Comparison of ENCODE assay signal across 30 cellular contexts in genomic region chr10:81104494-81104893, GRCh38.
"Had no signal": no experiment of that assay in that cellular context is flagged by ENCODE, and none has a peak within 500 bp of the region (broad histone marks: within the 10 kb centered on the region; RNA-seq: fewer than 3 reads in every experiment).

No MANE protein-coding gene starts in this region.

- H3K36me3 Mint-ChIP-seq: activated naive CD8-positive, alpha-beta T cell treated with anti-CD3 and anti-CD28 coated beads for 36 hours; type B pancreatic cell had no signal

- H3K4me3 Mint-ChIP-seq: activated CD4-positive, alpha-beta T cell treated with anti-CD3 and anti-CD28 coated beads for 36 hours; activated naive CD8-positive, alpha-beta T cell treated with anti-CD3 and anti-CD28 coated beads for 36 hours; nephron; stimulated activated naive CD8-positive, alpha-beta T cell treated with anti-CD3 and anti-CD28 coated beads, Interleukin-15, Interleukin-2, amounts not matched to agents 100 ng/mL and 50 ng/mL, for 24 hours; type B pancreatic cell had no signal

- H3K36me3 ChIP-seq: adrenal gland, colonic mucosa, neutrophil, ovary, prostate gland, thoracic aorta, vagina had no signal

- H3K4me1 Mint-ChIP-seq: activated CD4-positive, alpha-beta T cell treated with anti-CD3 and anti-CD28 coated beads for 36 hours; activated naive CD8-positive, alpha-beta T cell treated with anti-CD3 and anti-CD28 coated beads for 36 hours; nephron had no signal

- H3K27ac ChIP-seq: adrenal gland, body of pancreas, colonic mucosa, neutrophil, ovary, prostate gland, skin epidermis, thoracic aorta, vagina had no signal

- H3K27me3 Mint-ChIP-seq: activated CD4-positive, alpha-beta T cell treated with anti-CD3 and anti-CD28 coated beads for 36 hours; activated naive CD8-positive, alpha-beta T cell treated with anti-CD3 and anti-CD28 coated beads for 36 hours; type B pancreatic cell had no signal

- H3K27ac Mint-ChIP-seq: activated CD4-positive, alpha-beta T cell treated with anti-CD3 and anti-CD28 coated beads for 36 hours; activated naive CD8-positive, alpha-beta T cell treated with anti-CD3 and anti-CD28 coated beads for 36 hours; nephron; stimulated activated naive CD8-positive, alpha-beta T cell treated with anti-CD3 and anti-CD28 coated beads, Interleukin-15, Interleukin-2, amounts not matched to agents 100 ng/mL and 50 ng/mL, for 24 hours; type B pancreatic cell had no signal

- ATAC-seq: activated CD4-positive, alpha-beta T cell treated with anti-CD3 and anti-CD28 coated beads for 36 hours; body of pancreas; left cardiac atrium; left ventricle myocardium superior; mucosa of descending colon; sciatic nerve had no signal

- H3K27me3 ChIP-seq: adrenal gland, body of pancreas, colonic mucosa, neutrophil, ovary, vagina had no signal

- H3K4me3 ChIP-seq: adrenal gland, body of pancreas, colonic mucosa, mucosa of descending colon, ovary, prostate gland, skin epidermis, thoracic aorta, vagina had no signal

- H3K9me3 Mint-ChIP-seq: activated naive CD8-positive, alpha-beta T cell treated with anti-CD3 and anti-CD28 coated beads for 36 hours; nephron; stimulated activated naive CD8-positive, alpha-beta T cell treated with anti-CD3 and anti-CD28 coated beads, Interleukin-15, Interleukin-2, amounts not matched to agents 100 ng/mL and 50 ng/mL, for 24 hours; type B pancreatic cell had no signal

- H3K9me3 ChIP-seq: adrenal gland, body of pancreas, colonic mucosa, mucosa of descending colon, neutrophil, ovary, prostate gland, thoracic aorta, vagina had no signal

- DNase-seq: activated CD4-positive, alpha-beta T cell treated with anti-CD3 and anti-CD28 coated beads for 36 hours; activated CD4-positive, alpha-beta T cell treated with anti-CD3 and anti-CD28 coated beads, Interleukin-2, amount 50 U/mL, for 4 hours; activated CD4-positive, CD25-positive, alpha-beta regulatory T cell; activated CD8-positive, alpha-beta memory T cell treated with anti-CD3 and anti-CD28 coated beads for 24 hours; activated effector memory CD4-positive, alpha-beta T cell treated with Interleukin-2 at 50 U/mL for 16 hours; activated naive CD4-positive, alpha-beta T cell treated with Interleukin-2 at 50 U/mL for 16 hours; activated naive CD8-positive, alpha-beta T cell treated with anti-CD3 and anti-CD28 coated beads for 36 hours; adrenal gland; aorta; body of pancreas; colonic mucosa; effector memory CD4-positive, alpha-beta T cell; head of caudate nucleus; hippocampal formation; left cardiac atrium; left ventricle myocardium superior; mucosa of descending colon; ovary; retina; stimulated activated CD4-positive, alpha-beta T cell treated with anti-CD3 and anti-CD28 coated beads, Interleukin-12 subunit alpha, Interleukin-12 subunit beta, amount 100 ng/mL, for 4 hours; stimulated activated CD4-positive, alpha-beta T cell treated with anti-CD3 and anti-CD28 coated beads, Interleukin-4, amount 100 ng/mL, for 1 hour had no signal

- H3K4me1 ChIP-seq: adrenal gland, body of pancreas, colonic mucosa, prostate gland, vagina had no signal
